3 cellular contexts compared by ENCODE assay signal in genomic region chr18:72492497-72492896, GRCh38.
TF ChIP-seq lines count a peak whose summit lies in the region.

No MANE protein-coding gene starts in this region.

TF ChIP-seq in IMR-90, 13 proteins besides CTCF, POLR2A, EP300 and RAD21:
- no peak for TF ChIP-seq CHD1 (IDR thresholded peaks at IDR 0.05; ENCODE audit: low read depth, low read length)
- TF ChIP-seq SMC3 (IDR thresholded peaks at IDR 0.05; ENCODE audit: low read depth, low read length): no peak
- TF ChIP-seq CEBPB (IDR thresholded peaks at IDR 0.05; ENCODE audit: low read depth, low read length): peak; percentile 82

TF ChIP-seq in Ishikawa, 13 proteins besides CTCF, POLR2A, EP300 and RAD21:
- no peak for TF ChIP-seq USF1 (IDR thresholded peaks at IDR 0.05)
- TF ChIP-seq, protein P1, sequence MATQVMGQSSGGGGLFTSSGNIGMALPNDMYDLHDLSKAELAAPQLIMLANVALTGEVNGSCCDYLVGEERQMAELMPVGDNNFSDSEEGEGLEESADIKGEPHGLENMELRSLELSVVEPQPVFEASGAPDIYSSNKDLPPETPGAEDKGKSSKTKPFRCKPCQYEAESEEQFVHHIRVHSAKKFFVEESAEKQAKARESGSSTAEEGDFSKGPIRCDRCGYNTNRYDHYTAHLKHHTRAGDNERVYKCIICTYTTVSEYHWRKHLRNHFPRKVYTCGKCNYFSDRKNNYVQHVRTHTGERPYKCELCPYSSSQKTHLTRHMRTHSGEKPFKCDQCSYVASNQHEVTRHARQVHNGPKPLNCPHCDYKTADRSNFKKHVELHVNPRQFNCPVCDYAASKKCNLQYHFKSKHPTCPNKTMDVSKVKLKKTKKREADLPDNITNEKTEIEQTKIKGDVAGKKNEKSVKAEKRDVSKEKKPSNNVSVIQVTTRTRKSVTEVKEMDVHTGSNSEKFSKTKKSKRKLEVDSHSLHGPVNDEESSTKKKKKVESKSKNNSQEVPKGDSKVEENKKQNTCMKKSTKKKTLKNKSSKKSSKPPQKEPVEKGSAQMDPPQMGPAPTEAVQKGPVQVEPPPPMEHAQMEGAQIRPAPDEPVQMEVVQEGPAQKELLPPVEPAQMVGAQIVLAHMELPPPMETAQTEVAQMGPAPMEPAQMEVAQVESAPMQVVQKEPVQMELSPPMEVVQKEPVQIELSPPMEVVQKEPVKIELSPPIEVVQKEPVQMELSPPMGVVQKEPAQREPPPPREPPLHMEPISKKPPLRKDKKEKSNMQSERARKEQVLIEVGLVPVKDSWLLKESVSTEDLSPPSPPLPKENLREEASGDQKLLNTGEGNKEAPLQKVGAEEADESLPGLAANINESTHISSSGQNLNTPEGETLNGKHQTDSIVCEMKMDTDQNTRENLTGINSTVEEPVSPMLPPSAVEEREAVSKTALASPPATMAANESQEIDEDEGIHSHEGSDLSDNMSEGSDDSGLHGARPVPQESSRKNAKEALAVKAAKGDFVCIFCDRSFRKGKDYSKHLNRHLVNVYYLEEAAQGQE (IDR thresholded peaks at IDR 0.05; ENCODE audit: low read depth): no peak
- no peak for TF ChIP-seq TEAD4 (IDR thresholded peaks at IDR 0.05)
- TF ChIP-seq CEBPB (IDR thresholded peaks at IDR 0.05): peak; percentile 39; the same call in 1 of the 2 replicates
TF ChIP-seq in Ishikawa: peak in this region for 1.

TF ChIP-seq in H1, 55 proteins besides CTCF, POLR2A, EP300 and RAD21:
- TF ChIP-seq CEBPB (IDR thresholded peaks at IDR 0.05; ENCODE audit: low read depth, low read length): peak; percentile 14; the same call in 1 of the 2 replicates
- no peak for TF ChIP-seq GTF2F1 (IDR thresholded peaks at IDR 0.05; ENCODE audit: borderline replicate concordance, low read depth, low read length)
